Comparison of ENCODE assay signal across 8 cellular contexts in the genomic region with DNA sequence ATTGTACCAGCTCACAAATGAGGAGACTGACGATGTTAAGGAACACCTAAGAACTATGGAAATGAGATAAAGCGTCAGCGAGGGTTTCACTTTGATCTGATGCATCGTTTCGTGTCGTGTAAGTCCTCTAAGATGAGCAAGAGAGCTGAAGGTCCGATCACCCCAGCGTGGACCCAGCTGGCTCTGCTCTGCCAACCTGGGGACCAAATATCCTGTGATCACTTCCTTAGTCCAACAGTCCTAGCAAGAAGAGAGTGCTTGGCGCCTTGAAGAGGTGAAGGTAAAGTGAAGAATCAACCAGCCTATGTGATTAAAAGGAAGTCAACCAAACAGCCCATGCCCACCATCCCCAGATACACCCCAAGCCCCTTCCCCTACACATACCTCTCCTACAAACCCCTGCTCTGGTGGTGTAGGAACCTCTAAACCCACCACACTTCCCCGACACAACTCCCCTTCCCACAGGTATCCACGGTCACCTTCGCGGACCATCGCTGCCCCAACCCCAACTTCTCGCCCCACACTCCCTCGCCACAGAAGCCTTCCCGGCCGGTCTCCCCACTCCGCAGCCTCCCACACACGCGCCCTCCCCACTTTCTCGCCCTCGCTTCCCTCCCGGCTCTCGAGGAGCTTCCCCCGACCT. TPM values are rescaled to one million over a fixed set of nuclear protein-coding genes. Genes with fewer than 3 reads are reported as not detected.
DNase-seq lines count a peak whose midpoint lies in the region; ATAC-seq, FAIRE-seq and TF ChIP-seq lines count a peak whose summit lies in the region.

No MANE protein-coding gene starts in this region.

- no peaks in the 10 kb centered on the region for H3K9me2 ChIP-seq in GM23248 (ENCODE audit: insufficient read depth)

- H3K4me2 ChIP-seq in GM23248 (ENCODE audit: unreplicated experiment), result peak overlapping the region; percentile 98

- intact Hi-C loops in CD4-positive, alpha-beta memory T cell (cut with micrococcal nuclease), result loop anchor here (5.0 kb wide), 2 partner anchors 40 to 1305 kb away; a partner anchor contains a TSS
- intact Hi-C loops in lower leg skin (cut with DNase I; ENCODE audit: low total_unique reads), result no loop called here

- H3F3A ChIP-seq in GM23248 (ENCODE audit: insufficient read depth), result peaks cover 12% of the 10 kb centered on the region

- FAIRE-seq in bronchial epithelial cell (lab: Jason Lieb, UNC), result no peak

- peak overlapping the region; percentile 92 to 98 (median 96) for H3K27ac Mint-ChIP-seq in CD4-positive, alpha-beta memory T cell

- no peak for TF ChIP-seq CTCF in bronchial epithelial cell (IDR thresholded peaks at IDR 0.05; ENCODE audit: insufficient read depth, low read length, severe bottlenecking)
- TF ChIP-seq CTCF in lower leg skin (IDR thresholded peaks at IDR 0.05), result no peak

- no peak for ATAC-seq in GM19397 (IDR thresholded peaks at IDR 0.05; ENCODE audit: unreplicated experiment)
- no peak for ATAC-seq in HG03571 (IDR thresholded peaks at IDR 0.05; ENCODE audit: unreplicated experiment)

- peaks cover 3 to 14% of the 10 kb centered on the region in 2 donors for H3K36me3 Mint-ChIP-seq in CD4-positive, alpha-beta memory T cell

- TF ChIP-seq POLR2A in lower leg skin (IDR thresholded peaks at IDR 0.05), result no peak

- H3K4me1 ChIP-seq in CD4-positive, alpha-beta memory T cell (ENCODE audit: insufficient read depth, low read length), result peaks cover 32% of the 10 kb centered on the region
- H3K4me1 ChIP-seq in GM23248 (ENCODE audit: insufficient read depth), result peaks cover 11% of the 10 kb centered on the region
- H3K4me1 ChIP-seq in SJCRH30, result peaks cover 15% of the 10 kb centered on the region

- CTCF ChIA-PET in CD4-positive, alpha-beta memory T cell (lab: Charles Lee; ENCODE audit: partially characterized antibody), result interaction anchor here (0.8 to 1.7 kb wide), 4 partner anchors 13 to 28 kb away, joined by 3 to 5 read pairs (median 5); a partner anchor contains a TSS

- POLR2A ChIA-PET in CD4-positive, alpha-beta memory T cell (lab: Charles Lee; ENCODE audit: partially characterized antibody), result interaction anchor here (1.0 to 3.2 kb wide), 11 partner anchors 9 to 308 kb away, joined by 3 to 50 read pairs (median 7); a partner anchor contains a TSS

- H3K79me2 ChIP-seq in GM23248 (ENCODE audit: insufficient read depth), result peaks cover 56% of the 10 kb centered on the region

- H3K9ac ChIP-seq in GM23248, result peak overlapping the region; percentile 96

- H4K20me1 ChIP-seq in GM23248 (ENCODE audit: insufficient read depth), result no peaks in the 10 kb centered on the region

- peaks cover 22 to 51% (median 39%) of the 10 kb centered on the region in 4 donors for H3K4me1 Mint-ChIP-seq in CD4-positive, alpha-beta memory T cell

- peak overlapping the region; percentile 86 for H2AFZ ChIP-seq in GM23248

- peak overlapping the region; percentile 94 for H3K27ac ChIP-seq in CD4-positive, alpha-beta memory T cell (ENCODE audit: low read depth, low read length)
- H3K27ac ChIP-seq in GM23248 (peak overlapping the region; percentile 97), SJCRH30 (peak overlapping the region; percentile 100)

- in situ Hi-C loops in GM23248 (cut with MboI), result no loop called here

- H3K27me3 Mint-ChIP-seq in CD4-positive, alpha-beta memory T cell, result peaks cover 0 to 2% of the 10 kb centered on the region in 2 donors

- DNase-seq in CD4-positive, alpha-beta memory T cell, result peak in 4 of 5 donors; percentile 9 to 43 (median 16)
- DNase-seq in GM23248 (peak; percentile 68), SJCRH30 (peak; percentile 7 to 34), bronchial epithelial cell (ENCODE audit: low read depth) (peak; percentile 29), lower leg skin (ENCODE audit: low spot score in 2 of 2) (no peak)
- peak; percentile 4 for DNase-seq in stimulated activated CD8-positive, alpha-beta memory T cell treated with anti-CD3 and anti-CD28 coated beads, Interleukin-12 subunit alpha, Interleukin-12 subunit beta, amount 100 ng/mL, for 4 hours (ENCODE audit: low read depth)

- no peaks in the 10 kb centered on the region for H3K9me3 Mint-ChIP-seq in CD4-positive, alpha-beta memory T cell

- H3K36me3 ChIP-seq in CD4-positive, alpha-beta memory T cell (ENCODE audit: insufficient read depth, low read length), result no peaks in the 10 kb centered on the region
- H3K36me3 ChIP-seq in GM23248 (ENCODE audit: low read depth) (no peaks in the 10 kb centered on the region), SJCRH30 (no peaks in the 10 kb centered on the region; the same call in 1 of the 2 replicates), bronchial epithelial cell (ENCODE audit: control insufficient read depth, insufficient read depth, low read length) (no peaks in the 10 kb centered on the region)

- peak overlapping the region; percentile 93 to 99 (median 97) for H3K4me3 Mint-ChIP-seq in CD4-positive, alpha-beta memory T cell

- H3K4me3 ChIP-seq in CD4-positive, alpha-beta memory T cell (ENCODE audit: low read length in 2 of 2), result peak overlapping the region; percentile 81 to 88
- H3K4me3 ChIP-seq in GM23248 (peak overlapping the region; percentile 86), SJCRH30 (peak overlapping the region; percentile 98), bronchial epithelial cell (ENCODE audit: low read depth, low read length) (peak overlapping the region; percentile 99), lower leg skin (ENCODE audit: low read depth, poor library complexity, severe bottlenecking) (peak overlapping the region; percentile 100)

- no peaks in the 10 kb centered on the region for H3K9me3 ChIP-seq in CD4-positive, alpha-beta memory T cell (ENCODE audit: control insufficient read depth in 1 of 2, low read length in 2 of 2)
- H3K9me3 ChIP-seq in GM23248 (ENCODE audit: low read depth) (no peaks in the 10 kb centered on the region), SJCRH30 (replicated peaks) (no peaks in the 10 kb centered on the region)

- H3K27me3 ChIP-seq in CD4-positive, alpha-beta memory T cell (ENCODE audit: insufficient read depth, low read length), result no peaks in the 10 kb centered on the region
- H3K27me3 ChIP-seq in GM23248 (replicated peaks; ENCODE audit: insufficient read depth), result no peaks in the 10 kb centered on the region
- no peaks in the 10 kb centered on the region for H3K27me3 ChIP-seq in SJCRH30
- no peaks in the 10 kb centered on the region for H3K27me3 ChIP-seq in bronchial epithelial cell (ENCODE audit: control insufficient read depth, insufficient read depth, low read length)

- 1% methylated on average over 14 to 26 of the region's 26 CpGs for WGBS in GM23248 (ENCODE audit: low coverage in 1 of 2, low lambda C conversion rate in 2 of 2, missing lambda C conversion rate in 2 of 2), 2 experiments
- WGBS in lower leg skin, 2 donors, result 1% methylated on average over 26 of the region's 26 CpGs

RNA-seq across cellular contexts. Expression of a gene that starts 0.7 kb away (rescaled TPM):
- 10 to 100 TPM; 35.2 to 38.6 TPM for total RNA-seq in CD4-positive, alpha-beta memory T cell
- polyA plus RNA-seq in CD4-positive, alpha-beta memory T cell, result 10 to 100 TPM in 1 of 2 donors, 1 to 10 TPM in 1; 5.4 to 21.1 TPM
- total RNA-seq in GM23248 (2014; rRNA removed; shearing (Covaris generic)), result 10.2 and 14.1 TPM in 2 replicates
- polyA plus RNA-seq in GM23248 (2016; fragmentation: Nextera tagmentation; extraction: Ambion mirVana), result 12.7 and 13.4 TPM in 2 replicates
- 21.8 and 22.9 TPM in 2 replicates for total RNA-seq in SJCRH30 (2014; rRNA removed; shearing (Covaris generic))
- 16.1 and 26.0 TPM in 2 replicates for total RNA-seq in bronchial epithelial cell
- 10 to 100 TPM; 20.6 to 24.8 (median 21.9) TPM for total RNA-seq in lower leg skin

RNA-seq across cellular contexts. Expression of a gene that starts 26.9 kb away (rescaled TPM):
- total RNA-seq in CD4-positive, alpha-beta memory T cell, result 10 to 100 TPM; 15.7 to 16.5 TPM
- 1 to 10 TPM; 7.3 to 9.0 TPM for polyA plus RNA-seq in CD4-positive, alpha-beta memory T cell
- total RNA-seq in GM23248 (2014; rRNA removed; shearing (Covaris generic)), result 8.2 and 9.2 TPM in 2 replicates
- polyA plus RNA-seq in GM23248 (2016; fragmentation: Nextera tagmentation; extraction: Ambion mirVana), result 6.4 and 6.8 TPM in 2 replicates
- 24.4 and 27.4 TPM in 2 replicates for total RNA-seq in SJCRH30 (2014; rRNA removed; shearing (Covaris generic))
- total RNA-seq in bronchial epithelial cell (18.4 and 20.9 TPM in 2 replicates), lower leg skin (10 to 100 TPM in 3 of 4 donors, 1 to 10 TPM in 1; 9.7 to 18.7 (median 13.1) TPM)

Comparison
In these comparisons a context has a peak if more than half of its experiments do, and no peak if none do; other contexts are left out.
1. DNase-seq: peak in CD4-positive, alpha-beta memory T cell (4 of 5), GM23248 (single experiment), SJCRH30 (2 of 2), bronchial epithelial cell (single experiment) and stimulated activated CD8-positive, alpha-beta memory T cell treated with anti-CD3 and anti-CD28 coated beads, Interleukin-12 subunit alpha, Interleukin-12 subunit beta, amount 100 ng/mL, for 4 hours (single experiment); none in lower leg skin (0 of 2).
2. Peak in every context shown above with its lines, with median percentiles within 50 percentile points of each other: H3K27ac ChIP-seq and H3K4me3 ChIP-seq.